In genomic region chr11:71452354-71453020, GRCh38 we compare ENCODE assay signal across 1 cellular context.
TF ChIP-seq lines count a peak whose summit lies in the region.

No MANE protein-coding gene starts in this region.

TF ChIP-seq in H1, 55 proteins besides CTCF, POLR2A, EP300 and RAD21:
- TF ChIP-seq MAFK (IDR thresholded peaks at IDR 0.05; ENCODE audit: low read depth, low read length) (no peak), SP2 (IDR thresholded peaks at IDR 0.05; ENCODE audit: low read length) (no peak), ATF3 (IDR thresholded peaks at IDR 0.05; ENCODE audit: insufficient read depth, low read depth, low read length) (no peak), SUZ12 (IDR thresholded peaks at IDR 0.05; ENCODE audit: low read length) (no peak), CTBP2 (IDR thresholded peaks at IDR 0.05; ENCODE audit: borderline replicate concordance, insufficient read depth, insufficient read length, low read length) (no peak), JUN (IDR thresholded peaks at IDR 0.05; ENCODE audit: low read depth, low read length) (no peak), CBX5 (IDR thresholded peaks at IDR 0.05; ENCODE audit: low read depth, low read length) (no peak), CBX8 (IDR thresholded peaks at IDR 0.05; ENCODE audit: borderline replicate concordance, low read depth, low read length) (no peak), TEAD4 (IDR thresholded peaks at IDR 0.05; ENCODE audit: low read depth, low read length) (0 out of 2 replicates have a peak, but pooled peaks have one; percentile 42), CHD2 (IDR thresholded peaks at IDR 0.05; ENCODE audit: low read length) (no peak), MAX (IDR thresholded peaks at IDR 0.05) (peak; percentile 16; the same call in 1 of the 2 replicates), GABPA (IDR thresholded peaks at IDR 0.05; ENCODE audit: borderline replicate concordance, insufficient read depth, low read length) (no peak), TCF12 (IDR thresholded peaks at IDR 0.05; ENCODE audit: low read depth, low read length) (no peak), SP4 (IDR thresholded peaks at IDR 0.05; ENCODE audit: low read length) (no peak), RBBP5 (IDR thresholded peaks at IDR 0.05; ENCODE audit: borderline replicate concordance, low read depth, low read length) (no peak), BCL11A (IDR thresholded peaks at IDR 0.05; ENCODE audit: low read depth in 2 of 2, low read length in 2 of 2) (no peak), TAF7 (optimal IDR thresholded peaks at IDR 0.05; ENCODE audit: borderline replicate concordance, low read depth, low read length) (no peak), CHD1 (IDR thresholded peaks at IDR 0.05; ENCODE audit: low read depth, low read length) (no peak), KDM4A (IDR thresholded peaks at IDR 0.05; ENCODE audit: low read depth, low read length, severe bottlenecking) (no peak), KDM1A (IDR thresholded peaks at IDR 0.05; ENCODE audit: borderline replicate concordance, low read length) (no peak), PHF8 (conservative IDR thresholded peaks at IDR 0.05; ENCODE audit: low read depth, low read length) (no peak), JUND (IDR thresholded peaks at IDR 0.05; ENCODE audit: low read length) (no peak), SIN3A (conservative IDR thresholded peaks at IDR 0.05 in 1 of 2, IDR thresholded peaks at IDR 0.05 in 1 of 2; ENCODE audit: low read depth in 1 of 2, low read length in 2 of 2) (0 out of 4 replicates have a peak, but pooled peaks of 1 of the 2 experiments have one; percentile 42), SAP30 (IDR thresholded peaks at IDR 0.05; ENCODE audit: insufficient read depth, insufficient replicate concordance, low read length) (no peak)
- TF ChIP-seq, protein P1, sequence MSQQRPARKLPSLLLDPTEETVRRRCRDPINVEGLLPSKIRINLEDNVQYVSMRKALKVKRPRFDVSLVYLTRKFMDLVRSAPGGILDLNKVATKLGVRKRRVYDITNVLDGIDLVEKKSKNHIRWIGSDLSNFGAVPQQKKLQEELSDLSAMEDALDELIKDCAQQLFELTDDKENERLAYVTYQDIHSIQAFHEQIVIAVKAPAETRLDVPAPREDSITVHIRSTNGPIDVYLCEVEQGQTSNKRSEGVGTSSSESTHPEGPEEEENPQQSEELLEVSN (IDR thresholded peaks at IDR 0.05): peak; percentile 60
- TF ChIP-seq, protein P2, sequence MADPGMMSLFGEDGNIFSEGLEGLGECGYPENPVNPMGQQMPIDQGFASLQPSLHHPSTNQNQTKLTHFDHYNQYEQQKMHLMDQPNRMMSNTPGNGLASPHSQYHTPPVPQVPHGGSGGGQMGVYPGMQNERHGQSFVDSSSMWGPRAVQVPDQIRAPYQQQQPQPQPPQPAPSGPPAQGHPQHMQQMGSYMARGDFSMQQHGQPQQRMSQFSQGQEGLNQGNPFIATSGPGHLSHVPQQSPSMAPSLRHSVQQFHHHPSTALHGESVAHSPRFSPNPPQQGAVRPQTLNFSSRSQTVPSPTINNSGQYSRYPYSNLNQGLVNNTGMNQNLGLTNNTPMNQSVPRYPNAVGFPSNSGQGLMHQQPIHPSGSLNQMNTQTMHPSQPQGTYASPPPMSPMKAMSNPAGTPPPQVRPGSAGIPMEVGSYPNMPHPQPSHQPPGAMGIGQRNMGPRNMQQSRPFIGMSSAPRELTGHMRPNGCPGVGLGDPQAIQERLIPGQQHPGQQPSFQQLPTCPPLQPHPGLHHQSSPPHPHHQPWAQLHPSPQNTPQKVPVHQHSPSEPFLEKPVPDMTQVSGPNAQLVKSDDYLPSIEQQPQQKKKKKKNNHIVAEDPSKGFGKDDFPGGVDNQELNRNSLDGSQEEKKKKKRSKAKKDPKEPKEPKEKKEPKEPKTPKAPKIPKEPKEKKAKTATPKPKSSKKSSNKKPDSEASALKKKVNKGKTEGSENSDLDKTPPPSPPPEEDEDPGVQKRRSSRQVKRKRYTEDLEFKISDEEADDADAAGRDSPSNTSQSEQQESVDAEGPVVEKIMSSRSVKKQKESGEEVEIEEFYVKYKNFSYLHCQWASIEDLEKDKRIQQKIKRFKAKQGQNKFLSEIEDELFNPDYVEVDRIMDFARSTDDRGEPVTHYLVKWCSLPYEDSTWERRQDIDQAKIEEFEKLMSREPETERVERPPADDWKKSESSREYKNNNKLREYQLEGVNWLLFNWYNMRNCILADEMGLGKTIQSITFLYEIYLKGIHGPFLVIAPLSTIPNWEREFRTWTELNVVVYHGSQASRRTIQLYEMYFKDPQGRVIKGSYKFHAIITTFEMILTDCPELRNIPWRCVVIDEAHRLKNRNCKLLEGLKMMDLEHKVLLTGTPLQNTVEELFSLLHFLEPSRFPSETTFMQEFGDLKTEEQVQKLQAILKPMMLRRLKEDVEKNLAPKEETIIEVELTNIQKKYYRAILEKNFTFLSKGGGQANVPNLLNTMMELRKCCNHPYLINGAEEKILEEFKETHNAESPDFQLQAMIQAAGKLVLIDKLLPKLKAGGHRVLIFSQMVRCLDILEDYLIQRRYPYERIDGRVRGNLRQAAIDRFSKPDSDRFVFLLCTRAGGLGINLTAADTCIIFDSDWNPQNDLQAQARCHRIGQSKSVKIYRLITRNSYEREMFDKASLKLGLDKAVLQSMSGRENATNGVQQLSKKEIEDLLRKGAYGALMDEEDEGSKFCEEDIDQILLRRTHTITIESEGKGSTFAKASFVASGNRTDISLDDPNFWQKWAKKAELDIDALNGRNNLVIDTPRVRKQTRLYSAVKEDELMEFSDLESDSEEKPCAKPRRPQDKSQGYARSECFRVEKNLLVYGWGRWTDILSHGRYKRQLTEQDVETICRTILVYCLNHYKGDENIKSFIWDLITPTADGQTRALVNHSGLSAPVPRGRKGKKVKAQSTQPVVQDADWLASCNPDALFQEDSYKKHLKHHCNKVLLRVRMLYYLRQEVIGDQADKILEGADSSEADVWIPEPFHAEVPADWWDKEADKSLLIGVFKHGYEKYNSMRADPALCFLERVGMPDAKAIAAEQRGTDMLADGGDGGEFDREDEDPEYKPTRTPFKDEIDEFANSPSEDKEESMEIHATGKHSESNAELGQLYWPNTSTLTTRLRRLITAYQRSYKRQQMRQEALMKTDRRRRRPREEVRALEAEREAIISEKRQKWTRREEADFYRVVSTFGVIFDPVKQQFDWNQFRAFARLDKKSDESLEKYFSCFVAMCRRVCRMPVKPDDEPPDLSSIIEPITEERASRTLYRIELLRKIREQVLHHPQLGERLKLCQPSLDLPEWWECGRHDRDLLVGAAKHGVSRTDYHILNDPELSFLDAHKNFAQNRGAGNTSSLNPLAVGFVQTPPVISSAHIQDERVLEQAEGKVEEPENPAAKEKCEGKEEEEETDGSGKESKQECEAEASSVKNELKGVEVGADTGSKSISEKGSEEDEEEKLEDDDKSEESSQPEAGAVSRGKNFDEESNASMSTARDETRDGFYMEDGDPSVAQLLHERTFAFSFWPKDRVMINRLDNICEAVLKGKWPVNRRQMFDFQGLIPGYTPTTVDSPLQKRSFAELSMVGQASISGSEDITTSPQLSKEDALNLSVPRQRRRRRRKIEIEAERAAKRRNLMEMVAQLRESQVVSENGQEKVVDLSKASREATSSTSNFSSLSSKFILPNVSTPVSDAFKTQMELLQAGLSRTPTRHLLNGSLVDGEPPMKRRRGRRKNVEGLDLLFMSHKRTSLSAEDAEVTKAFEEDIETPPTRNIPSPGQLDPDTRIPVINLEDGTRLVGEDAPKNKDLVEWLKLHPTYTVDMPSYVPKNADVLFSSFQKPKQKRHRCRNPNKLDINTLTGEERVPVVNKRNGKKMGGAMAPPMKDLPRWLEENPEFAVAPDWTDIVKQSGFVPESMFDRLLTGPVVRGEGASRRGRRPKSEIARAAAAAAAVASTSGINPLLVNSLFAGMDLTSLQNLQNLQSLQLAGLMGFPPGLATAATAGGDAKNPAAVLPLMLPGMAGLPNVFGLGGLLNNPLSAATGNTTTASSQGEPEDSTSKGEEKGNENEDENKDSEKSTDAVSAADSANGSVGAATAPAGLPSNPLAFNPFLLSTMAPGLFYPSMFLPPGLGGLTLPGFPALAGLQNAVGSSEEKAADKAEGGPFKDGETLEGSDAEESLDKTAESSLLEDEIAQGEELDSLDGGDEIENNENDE (IDR thresholded peaks at IDR 0.05; ENCODE audit: insufficient replicate concordance, low read length): no peak
